In the genomic region with DNA sequence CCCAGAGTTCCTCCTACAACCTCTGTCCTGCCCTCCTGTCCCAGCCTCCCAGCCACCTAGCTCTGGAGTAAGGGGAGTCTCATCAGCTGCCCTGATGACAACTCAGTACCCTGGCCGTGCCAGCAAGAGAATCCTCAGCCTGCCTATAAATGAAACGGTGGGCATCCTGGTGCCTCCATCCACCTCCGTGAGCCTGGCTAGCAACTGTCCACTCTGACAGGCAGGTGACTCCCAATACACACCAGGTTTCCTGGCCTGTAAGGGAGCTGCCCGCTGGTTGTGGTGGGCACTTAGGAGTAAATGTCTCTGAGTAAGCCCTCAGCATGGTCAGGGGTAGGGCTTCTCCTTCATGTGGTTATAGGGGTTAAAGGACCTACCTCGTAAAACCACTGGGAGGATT, we compare ENCODE assay signal across 1 cellular context.
TF ChIP-seq lines count a peak whose summit lies in the region.

No MANE protein-coding gene starts in this region.

TF ChIP-seq in WTC11, 78 proteins besides CTCF, POLR2A, EP300 and RAD21 (continued from another document):
- TF ChIP-seq NR1H2 (CRISPR knock-in tag; IDR thresholded peaks at IDR 0.05) = no peak
- TF ChIP-seq, protein P1, sequence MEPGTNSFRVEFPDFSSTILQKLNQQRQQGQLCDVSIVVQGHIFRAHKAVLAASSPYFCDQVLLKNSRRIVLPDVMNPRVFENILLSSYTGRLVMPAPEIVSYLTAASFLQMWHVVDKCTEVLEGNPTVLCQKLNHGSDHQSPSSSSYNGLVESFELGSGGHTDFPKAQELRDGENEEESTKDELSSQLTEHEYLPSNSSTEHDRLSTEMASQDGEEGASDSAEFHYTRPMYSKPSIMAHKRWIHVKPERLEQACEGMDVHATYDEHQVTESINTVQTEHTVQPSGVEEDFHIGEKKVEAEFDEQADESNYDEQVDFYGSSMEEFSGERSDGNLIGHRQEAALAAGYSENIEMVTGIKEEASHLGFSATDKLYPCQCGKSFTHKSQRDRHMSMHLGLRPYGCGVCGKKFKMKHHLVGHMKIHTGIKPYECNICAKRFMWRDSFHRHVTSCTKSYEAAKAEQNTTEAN (CRISPR knock-in tag; IDR thresholded peaks at IDR 0.05) = no peak
